ENCODE assay signal across 1 cellular context in genomic region chr4:131013226-131013625, GRCh38.
TF ChIP-seq lines count a peak whose summit lies in the region.

No MANE protein-coding gene starts in this region.

TF ChIP-seq in SK-N-SH, 30 proteins besides CTCF, POLR2A, EP300 and RAD21 (continued from another document):
- no peak for TF ChIP-seq REST (IDR thresholded peaks at IDR 0.05; ENCODE audit: low read depth, low read length)
TF ChIP-seq in SK-N-SH: peak in this region for 0.
